Comparison of ENCODE assay signal across 25 cellular contexts in genomic region chr12:66661357-66661756, GRCh38.
"Had no signal": no experiment of that assay in that cellular context is flagged by ENCODE, and none has a peak within 500 bp of the region (broad histone marks: within the 10 kb centered on the region; RNA-seq: fewer than 3 reads in every experiment).

No MANE protein-coding gene starts in this region.

- H3K27ac Mint-ChIP-seq: activated CD4-positive, alpha-beta T cell treated with anti-CD3 and anti-CD28 coated beads, Interleukin-2, amount 10 ng/mL, durations not matched to agents 7 days and 5 days; activated CD8-positive, alpha-beta T cell treated with anti-CD3 and anti-CD28 coated beads for 36 hours; activated naive CD8-positive, alpha-beta T cell treated with anti-CD3 and anti-CD28 coated beads, Interleukin-2, amount 50 U/mL, for 24 hours; activated T-helper 1 cell treated with anti-CD3 and anti-CD28 coated beads, Interleukin-12 subunit alpha, Interleukin-12 subunit beta, Interleukin-2, Interleukin-4 antibody, amounts not matched to agents 30 ng/mL and 10 ng/mL and 1 ng/mL, durations not matched to agents 14 hours and 24 hours and 36 hours; endodermal cell had no signal

- H3K4me3 Mint-ChIP-seq: activated CD4-positive, alpha-beta T cell treated with anti-CD3 and anti-CD28 coated beads, Interleukin-2, amount 10 ng/mL, durations not matched to agents 7 days and 5 days; activated CD8-positive, alpha-beta T cell treated with anti-CD3 and anti-CD28 coated beads for 36 hours; activated naive CD8-positive, alpha-beta T cell treated with anti-CD3 and anti-CD28 coated beads, Interleukin-2, amount 50 U/mL, for 24 hours; activated T-helper 1 cell treated with anti-CD3 and anti-CD28 coated beads, Interleukin-12 subunit alpha, Interleukin-12 subunit beta, Interleukin-2, Interleukin-4 antibody, amounts not matched to agents 30 ng/mL and 10 ng/mL and 1 ng/mL, durations not matched to agents 14 hours and 24 hours and 36 hours; endodermal cell had no signal

- H2AFZ ChIP-seq: parathyroid adenoma had no signal

- DNase-seq: activated CD4-positive, alpha-beta T cell treated with anti-CD3 and anti-CD28 coated beads, Interleukin-2, amount 10 ng/mL, durations not matched to agents 7 days and 5 days; activated CD8-positive, alpha-beta T cell treated with anti-CD3 and anti-CD28 coated beads for 36 hours; activated gamma-delta T cell; activated naive CD4-positive, alpha-beta T cell treated with anti-CD3 and anti-CD28 coated beads, Interleukin-2, amount 50 U/mL, for 16 hours; activated naive CD8-positive, alpha-beta T cell treated with anti-CD3 and anti-CD28 coated beads, Interleukin-2, amount 50 U/mL, for 24 hours; body of pancreas; cortex of kidney; endodermal cell; esophagus squamous epithelium; head of caudate nucleus; hypothalamus; left colon; mesenchymal stem cell; mucosa of descending colon; nucleus accumbens; right cardiac atrium; stimulated activated CD4-positive, alpha-beta T cell treated with anti-CD3 and anti-CD28 coated beads, Interleukin-1b, Interleukin-23, amount 100 ng/mL, for 48 hours; stomach had no signal

- H3K4me1 Mint-ChIP-seq: activated CD4-positive, alpha-beta T cell treated with anti-CD3 and anti-CD28 coated beads, Interleukin-2, amount 10 ng/mL, durations not matched to agents 7 days and 5 days had no signal

- H3K9me3 Mint-ChIP-seq: activated CD4-positive, alpha-beta T cell treated with anti-CD3 and anti-CD28 coated beads, Interleukin-2, amount 10 ng/mL, durations not matched to agents 7 days and 5 days; activated CD8-positive, alpha-beta T cell treated with anti-CD3 and anti-CD28 coated beads for 36 hours; activated naive CD8-positive, alpha-beta T cell treated with anti-CD3 and anti-CD28 coated beads, Interleukin-2, amount 50 U/mL, for 24 hours; activated T-helper 1 cell treated with anti-CD3 and anti-CD28 coated beads, Interleukin-12 subunit alpha, Interleukin-12 subunit beta, Interleukin-2, Interleukin-4 antibody, amounts not matched to agents 30 ng/mL and 10 ng/mL and 1 ng/mL, durations not matched to agents 14 hours and 24 hours and 36 hours; endodermal cell had no signal

- H3K36me3 ChIP-seq: cardiac muscle cell, esophagus squamous epithelium, gastroesophageal sphincter, stomach, suprapubic skin, tibial nerve had no signal

- H3K4me1 ChIP-seq: body of pancreas, parathyroid adenoma, tibial nerve had no signal

- H3K27ac ChIP-seq: body of pancreas, cardiac muscle cell, gastroesophageal sphincter, parathyroid adenoma, stomach, suprapubic skin, tibial nerve had no signal

- H3K9ac ChIP-seq: parathyroid adenoma had no signal

- ATAC-seq: activated CD4-positive, CD25-positive, alpha-beta regulatory T cell treated with anti-CD3 and anti-CD28 coated beads, Interleukin-2, amount 50 U/mL, for 24 hours; activated CD8-positive, alpha-beta T cell treated with anti-CD3 and anti-CD28 coated beads for 36 hours; activated naive CD8-positive, alpha-beta T cell treated with anti-CD3 and anti-CD28 coated beads, Interleukin-2, amount 50 U/mL, for 24 hours; body of pancreas; gastroesophageal sphincter; left colon; mucosa of descending colon; right cardiac atrium had no signal

- H3K27me3 ChIP-seq: body of pancreas, cardiac muscle cell, esophagus squamous epithelium, gastroesophageal sphincter, stomach, suprapubic skin, tibial nerve had no signal

- H3K9me3 ChIP-seq: body of pancreas, esophagus squamous epithelium, gastroesophageal sphincter, mucosa of descending colon, stomach, suprapubic skin, tibial nerve had no signal

- H3K4me3 ChIP-seq: body of pancreas, cardiac muscle cell, esophagus squamous epithelium, gastroesophageal sphincter, mucosa of descending colon, stomach, suprapubic skin, tibial nerve had no signal
